23 cellular contexts compared by ENCODE assay signal in genomic region chr11:31419138-31419537, GRCh38. TPM values are rescaled to one million over a fixed set of nuclear protein-coding genes. Genes with fewer than 3 reads are reported as not detected.
DNase-seq lines count a peak whose midpoint lies in the region; ATAC-seq, FAIRE-seq and TF ChIP-seq lines count a peak whose summit lies in the region.
"Had no signal": no experiment of that assay in that cellular context is flagged by ENCODE, and none has a peak within 500 bp of the region (broad histone marks: within the 10 kb centered on the region; RNA-seq: fewer than 3 reads in every experiment).

No MANE protein-coding gene starts in this region.

- CTCF ChIA-PET in HEK293T (lab: Yijun Ruan, JAX) (no interaction called here), K562 (lab: Yijun Ruan, JAX; ENCODE audit: low intra/inter-chr PET ratio) (no interaction called here)

- H3K36me3 ChIP-seq in K562 (ENCODE audit: control insufficient read depth, insufficient read depth, low read length) (0 out of 3 replicates have a peak, but pooled peaks cover 4% of the 10 kb centered on the region), H7 (replicated peaks; ENCODE audit: control insufficient read depth, insufficient read depth, low read length) (no peaks in the 10 kb centered on the region)
- H3K36me3 ChIP-seq: HAP-1 had no signal

- H3K4me3 ChIP-seq in K562 (no peak overlapping the region), H7 (ENCODE audit: insufficient read depth, low read depth, low read length) (no peak overlapping the region)
- H3K4me3 ChIP-seq: A549, GM23338, HAP-1 had no signal

- no peak overlapping the region for H3K4me2 ChIP-seq in K562 (ENCODE audit: insufficient read depth, low read length)
- H3K4me2 ChIP-seq: A549 had no signal

- WGBS in K562 (ENCODE audit: insufficient coverage, low coverage, missing lambda C conversion rate) = 0% methylated on average over 3 of the region's 3 CpGs

- H3K79me2 ChIP-seq in K562 (ENCODE audit: control insufficient read depth, insufficient read depth, low read length) = no peaks in the 10 kb centered on the region

- TF ChIP-seq EP300 in K562 (IDR thresholded peaks at IDR 0.05; ENCODE audit: low read length) = peak; percentile 84

- DNase-seq in HEK293T (ENCODE audit: extremely low spot score) (peak; percentile 6), OCI-M1 (lab: John Stamatoyannopoulos, UW) (peak; percentile 36), K562 (ENCODE audit: extremely low read depth in 1 of 4, low spot score in 3 of 4) (peak in 2 of 4 experiments; percentile 25 to 57), middle frontal gyrus (ENCODE audit: extremely low spot score, low spot score) (peak; percentile 1), H7 (no peak), LoVo (ENCODE audit: low spot score) (no peak)
- DNase-seq in activated naive CD4-positive, alpha-beta T cell (lab: John Stamatoyannopoulos, UW) = no peak
- DNase-seq: 8988T; ACHN; C1 segment of cervical spinal cord; Calu3; CD4-positive, alpha-beta memory T cell; COR-L47; DMS53; DMS79 treated with DMSO at 0.1 percent for 48 hours; GF-D8 had no signal

- FAIRE-seq in K562 (lab: Jason Lieb, UNC) = peak; percentile 51
- FAIRE-seq: GM12891, GM18507 had no signal

- no peak overlapping the region for H3K9ac ChIP-seq in K562 (ENCODE audit: insufficient read depth in 1 of 2, low read depth in 2 of 2, low read length in 2 of 2)

- POLR2A ChIA-PET in HEK293T (lab: Yijun Ruan, JAX) = no interaction called here
- POLR2A ChIA-PET in K562 (lab: Yijun Ruan, JAX) = no interaction called here

- no peak for TF ChIP-seq CTCF in K562 (IDR thresholded peaks at IDR 0.05 in 2 of 3, conservative IDR thresholded peaks at IDR 0.05 in 1 of 3; ENCODE audit: insufficient read depth in 2 of 3, low read depth in 1 of 3, low read length in 3 of 3)

- no peaks in the 10 kb centered on the region for H4K20me1 ChIP-seq in K562 (replicated peaks; ENCODE audit: control insufficient read depth, insufficient read depth, low read length)

- peak; percentile 69 for ATAC-seq in K562
- no peak for ATAC-seq in HG03469 (IDR thresholded peaks at IDR 0.05; ENCODE audit: unreplicated experiment)
- ATAC-seq: A549, GM23338 had no signal

- no peak for TF ChIP-seq POLR2A in K562 (conservative IDR thresholded peaks at IDR 0.05)

- no peaks in the 10 kb centered on the region for H3K9me3 ChIP-seq in K562 (replicated peaks; ENCODE audit: control insufficient read depth, insufficient read depth, low read depth, low read length)
- H3K9me3 ChIP-seq: A549, HAP-1 had no signal

- TF ChIP-seq RAD21 in K562 (CRISPR knock-in tag; conservative IDR thresholded peaks at IDR 0.05 in 1 of 2, IDR thresholded peaks at IDR 0.05 in 1 of 2) = no peak

- peaks cover 0 to 15% of the 10 kb centered on the region in 2 experiments; a peak in 3 of 5 replicates for H3K4me1 ChIP-seq in K562 (replicated peaks in 1 of 2; ENCODE audit: control insufficient read depth in 2 of 2, insufficient read depth in 2 of 2, low read length in 2 of 2)
- H3K4me1 ChIP-seq: A549 had no signal

- intact Hi-C loops in K562 (cut with micrococcal nuclease) = loop anchor here (5.0 kb wide), 1 partner anchor 52 kb away; the partner anchor contains the start of genes DCDC1 and DNAJC24

- H3K9me1 ChIP-seq in K562 (ENCODE audit: control insufficient read depth, insufficient read depth, low read length) = no peaks in the 10 kb centered on the region

- in situ Hi-C loops in K562 (cut with MboI) = no loop called here

- H3K27me3 ChIP-seq in K562 (ENCODE audit: control insufficient read depth in 2 of 2, insufficient read depth in 2 of 2, low read length in 2 of 2) (no peaks in the 10 kb centered on the region; a peak in 1 of 5 replicates), H7 (ENCODE audit: control insufficient read depth, insufficient read depth, low read length) (no peaks in the 10 kb centered on the region)

- no peak overlapping the region for H2AFZ ChIP-seq in K562 (ENCODE audit: low read depth, low read length)
- H2AFZ ChIP-seq: GM23338 had no signal

- no TSS peak for BruUV-seq in K562 (replicated peaks; lab: Mats Ljungman, UMichigan)

- H3K27ac ChIP-seq in K562 (ENCODE audit: extremely low read depth, low read depth, low read length) = peak overlapping the region; percentile 25; the same call in 1 of the 3 replicates
- H3K27ac ChIP-seq: A549 had no signal

TF ChIP-seq in HEK293T, 16 proteins besides CTCF, POLR2A, EP300 and RAD21 (continues in another document):
- TF ChIP-seq PKNOX1 (IDR thresholded peaks at IDR 0.05) = no peak
- no peak for TF ChIP-seq ARNT (IDR thresholded peaks at IDR 0.05)
- no peak for TF ChIP-seq FOXK2 (IDR thresholded peaks at IDR 0.05)
- no peak for TF ChIP-seq BHLHE40 (IDR thresholded peaks at IDR 0.05; ENCODE audit: borderline replicate concordance)
- no peak for TF ChIP-seq L3MBTL2 (conservative IDR thresholded peaks at IDR 0.05)
- no peak for TF ChIP-seq CTBP1 (IDR thresholded peaks at IDR 0.05; ENCODE audit: borderline replicate concordance)
- no peak for TF ChIP-seq ZNF384 (IDR thresholded peaks at IDR 0.05)
- no peak for TF ChIP-seq LEF1 (IDR thresholded peaks at IDR 0.05; ENCODE audit: borderline replicate concordance)

TF ChIP-seq in K562, 482 proteins besides CTCF, POLR2A, EP300 and RAD21 (continues in another document):
- TF ChIP-seq ZNF668 (CRISPR knock-in tag; IDR thresholded peaks at IDR 0.05) = no peak
- TF ChIP-seq SFPQ (IDR thresholded peaks at IDR 0.05; ENCODE audit: low read depth, low read length) = no peak

RNA-seq across cellular contexts. Expression of gene DNAJC24, which starts 49.5 kb away (rescaled TPM):
- total RNA-seq in K562 (2011; cell fraction: chromatin; rRNA removed; ENCODE audit: low replicate concordance) = 11.6 and 39.4 TPM in 2 replicates
- 6.7 and 11.2 TPM in 2 replicates for total RNA-seq in K562 (2011; cell fraction: nucleolus; rRNA removed)
- 16.9 and 47.1 TPM in 2 replicates for total RNA-seq in K562 (2011; cell fraction: nucleoplasm; rRNA removed)
- total RNA-seq in K562 (2014; rRNA removed) (13.6 and 14.0 TPM in 2 replicates), K562 (2014; rRNA removed; fragmentation: Illumina TruSeq; extraction: Trizol) (25.3 and 29.4 TPM in 2 replicates), K562 (2015; rRNA removed; fragmentation: Illumina TruSeq; extraction: Trizol) (26.0 and 31.9 TPM in 2 replicates), K562 (2021) (16.4 and 17.6 TPM in 2 replicates)
- polyA plus RNA-seq in K562 (2011; rRNA removed) (22.5 and 22.8 TPM in 2 replicates), K562 (2014; fragmentation: Illumina TruSeq; extraction: Trizol) (18.2 and 21.8 TPM in 2 replicates), K562 (2014; fragmentation: Nextera tagmentation; extraction: Ambion mirVana) (10 to 100 TPM; 12.2 to 15.8 TPM), K562 (2014; rRNA removed) (16.9 and 17.5 TPM in 2 replicates)
- polyA plus RNA-seq in K562 (2011; cell fraction: cytosol; rRNA removed) = 5.2 and 10.0 TPM in 2 replicates
- polyA plus RNA-seq in K562 (2011; cell fraction: nucleus; rRNA removed) = 26.9 and 29.8 TPM in 2 replicates
- 12.8 and 13.0 TPM in 2 replicates for polyA plus RNA-seq in K562 (2012)
- 23.1 and 29.8 TPM in 2 replicates for polyA minus RNA-seq in K562 (2011; rRNA and poly(A)+ RNA removed)
- polyA minus RNA-seq in K562 (2011; cell fraction: cytosol; rRNA and poly(A)+ RNA removed) = 9.3 and 9.6 TPM in 2 replicates
- polyA minus RNA-seq in K562 (2011; cell fraction: nucleus; rRNA and poly(A)+ RNA removed) = 21.8 and 36.5 TPM in 2 replicates
- total RNA-seq in H7 (2014; rRNA removed; shearing (Covaris generic)) = 10.7 and 12.4 TPM in 2 replicates

RNA-seq across cellular contexts. Expression of gene DCDC1, which starts 49.6 kb away (rescaled TPM):
- total RNA-seq in K562 (2011; cell fraction: chromatin; rRNA removed; ENCODE audit: low replicate concordance) = 0.19 TPM in 1 of 2 replicates, not detected in the other
- total RNA-seq in K562 (2011; cell fraction: nucleolus; rRNA removed) = not detected in 2 replicates
- not detected in 2 replicates for total RNA-seq in K562 (2011; cell fraction: nucleoplasm; rRNA removed)
- 0.05 and 0.08 TPM in 2 replicates for total RNA-seq in K562 (2014; rRNA removed)
- total RNA-seq in K562 (2014; rRNA removed; fragmentation: Illumina TruSeq; extraction: Trizol) = 0.06 and 0.18 TPM in 2 replicates
- total RNA-seq in K562 (2015; rRNA removed; fragmentation: Illumina TruSeq; extraction: Trizol) = 0.04 and 0.11 TPM in 2 replicates
- not detected in 2 replicates for total RNA-seq in K562 (2021)
- 0.11 TPM in 1 of 2 replicates, not detected in the other for polyA plus RNA-seq in K562 (2011; rRNA removed)
- not detected in 2 replicates for polyA plus RNA-seq in K562 (2011; cell fraction: cytosol; rRNA removed)
- 0.07 TPM in 1 of 2 replicates, not detected in the other for polyA plus RNA-seq in K562 (2011; cell fraction: nucleus; rRNA removed)
- polyA plus RNA-seq in K562 (2012) = 0.04 and 0.06 TPM in 2 replicates
- polyA plus RNA-seq in K562 (2014; fragmentation: Illumina TruSeq; extraction: Trizol) = 0.06 TPM in 1 of 2 replicates, not detected in the other
- polyA plus RNA-seq in K562 (2014; fragmentation: Nextera tagmentation; extraction: Ambion mirVana) = under 1 TPM in 1 of 2 experiments, not detected in 1; 0.06 TPM
- not detected in 2 replicates for polyA plus RNA-seq in K562 (2014; rRNA removed)
- 0.14 TPM in 1 of 2 replicates, not detected in the other for polyA minus RNA-seq in K562 (2011; rRNA and poly(A)+ RNA removed)
- not detected in 2 replicates for polyA minus RNA-seq in K562 (2011; cell fraction: cytosol; rRNA and poly(A)+ RNA removed)
- 0.13 and 0.33 TPM in 2 replicates for polyA minus RNA-seq in K562 (2011; cell fraction: nucleus; rRNA and poly(A)+ RNA removed)
- total RNA-seq in H7 (2014; rRNA removed; shearing (Covaris generic)) = 0.18 and 0.59 TPM in 2 replicates
- polyA plus RNA-seq: BJ had no signal

Comparison
In these comparisons a context has a peak if more than half of its experiments do, and no peak if none do; other contexts are left out.
1. DNase-seq: peak in HEK293T (single experiment), OCI-M1 (single experiment) and middle frontal gyrus (single experiment); none in H7 (single experiment), activated naive CD4-positive, alpha-beta T cell (0 of 4) and LoVo (single experiment).